1 cellular context compared by ENCODE assay signal in genomic region chr11:69817265-69818236, GRCh38.
A peak's percentile ranks its signal among the peaks of the same experiment; 100 is the strongest.
TF ChIP-seq lines count a peak whose summit lies in the region.

No MANE protein-coding gene starts in this region.

TF ChIP-seq in HEK293, 187 proteins besides CTCF, POLR2A, EP300 and RAD21 (continued from another document):
- TF ChIP-seq, protein P1, sequence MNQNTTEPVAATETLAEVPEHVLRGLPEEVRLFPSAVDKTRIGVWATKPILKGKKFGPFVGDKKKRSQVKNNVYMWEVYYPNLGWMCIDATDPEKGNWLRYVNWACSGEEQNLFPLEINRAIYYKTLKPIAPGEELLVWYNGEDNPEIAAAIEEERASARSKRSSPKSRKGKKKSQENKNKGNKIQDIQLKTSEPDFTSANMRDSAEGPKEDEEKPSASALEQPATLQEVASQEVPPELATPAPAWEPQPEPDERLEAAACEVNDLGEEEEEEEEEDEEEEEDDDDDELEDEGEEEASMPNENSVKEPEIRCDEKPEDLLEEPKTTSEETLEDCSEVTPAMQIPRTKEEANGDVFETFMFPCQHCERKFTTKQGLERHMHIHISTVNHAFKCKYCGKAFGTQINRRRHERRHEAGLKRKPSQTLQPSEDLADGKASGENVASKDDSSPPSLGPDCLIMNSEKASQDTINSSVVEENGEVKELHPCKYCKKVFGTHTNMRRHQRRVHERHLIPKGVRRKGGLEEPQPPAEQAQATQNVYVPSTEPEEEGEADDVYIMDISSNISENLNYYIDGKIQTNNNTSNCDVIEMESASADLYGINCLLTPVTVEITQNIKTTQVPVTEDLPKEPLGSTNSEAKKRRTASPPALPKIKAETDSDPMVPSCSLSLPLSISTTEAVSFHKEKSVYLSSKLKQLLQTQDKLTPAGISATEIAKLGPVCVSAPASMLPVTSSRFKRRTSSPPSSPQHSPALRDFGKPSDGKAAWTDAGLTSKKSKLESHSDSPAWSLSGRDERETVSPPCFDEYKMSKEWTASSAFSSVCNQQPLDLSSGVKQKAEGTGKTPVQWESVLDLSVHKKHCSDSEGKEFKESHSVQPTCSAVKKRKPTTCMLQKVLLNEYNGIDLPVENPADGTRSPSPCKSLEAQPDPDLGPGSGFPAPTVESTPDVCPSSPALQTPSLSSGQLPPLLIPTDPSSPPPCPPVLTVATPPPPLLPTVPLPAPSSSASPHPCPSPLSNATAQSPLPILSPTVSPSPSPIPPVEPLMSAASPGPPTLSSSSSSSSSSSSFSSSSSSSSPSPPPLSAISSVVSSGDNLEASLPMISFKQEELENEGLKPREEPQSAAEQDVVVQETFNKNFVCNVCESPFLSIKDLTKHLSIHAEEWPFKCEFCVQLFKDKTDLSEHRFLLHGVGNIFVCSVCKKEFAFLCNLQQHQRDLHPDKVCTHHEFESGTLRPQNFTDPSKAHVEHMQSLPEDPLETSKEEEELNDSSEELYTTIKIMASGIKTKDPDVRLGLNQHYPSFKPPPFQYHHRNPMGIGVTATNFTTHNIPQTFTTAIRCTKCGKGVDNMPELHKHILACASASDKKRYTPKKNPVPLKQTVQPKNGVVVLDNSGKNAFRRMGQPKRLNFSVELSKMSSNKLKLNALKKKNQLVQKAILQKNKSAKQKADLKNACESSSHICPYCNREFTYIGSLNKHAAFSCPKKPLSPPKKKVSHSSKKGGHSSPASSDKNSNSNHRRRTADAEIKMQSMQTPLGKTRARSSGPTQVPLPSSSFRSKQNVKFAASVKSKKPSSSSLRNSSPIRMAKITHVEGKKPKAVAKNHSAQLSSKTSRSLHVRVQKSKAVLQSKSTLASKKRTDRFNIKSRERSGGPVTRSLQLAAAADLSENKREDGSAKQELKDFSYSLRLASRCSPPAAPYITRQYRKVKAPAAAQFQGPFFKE (tag by site-specific recombination; IDR thresholded peaks at IDR 0.05; ENCODE audit: borderline replicate concordance): no peak
- TF ChIP-seq SETDB1 (IDR thresholded peaks at IDR 0.05; ENCODE audit: insufficient read length, low read length): no peak
- TF ChIP-seq ZNF292 (tag by site-specific recombination; IDR thresholded peaks at IDR 0.05; ENCODE audit: borderline replicate concordance, low read depth): no peak
- TF ChIP-seq EGR2 (tag by site-specific recombination; IDR thresholded peaks at IDR 0.05; ENCODE audit: low read depth): peak; percentile 63
- TF ChIP-seq TCF7L2 (IDR thresholded peaks at IDR 0.05; ENCODE audit: borderline replicate concordance, low read depth, low read length): no peak
- no peak for TF ChIP-seq ZNF558 (tag by site-specific recombination; IDR thresholded peaks at IDR 0.05)
- TF ChIP-seq, protein P2, sequence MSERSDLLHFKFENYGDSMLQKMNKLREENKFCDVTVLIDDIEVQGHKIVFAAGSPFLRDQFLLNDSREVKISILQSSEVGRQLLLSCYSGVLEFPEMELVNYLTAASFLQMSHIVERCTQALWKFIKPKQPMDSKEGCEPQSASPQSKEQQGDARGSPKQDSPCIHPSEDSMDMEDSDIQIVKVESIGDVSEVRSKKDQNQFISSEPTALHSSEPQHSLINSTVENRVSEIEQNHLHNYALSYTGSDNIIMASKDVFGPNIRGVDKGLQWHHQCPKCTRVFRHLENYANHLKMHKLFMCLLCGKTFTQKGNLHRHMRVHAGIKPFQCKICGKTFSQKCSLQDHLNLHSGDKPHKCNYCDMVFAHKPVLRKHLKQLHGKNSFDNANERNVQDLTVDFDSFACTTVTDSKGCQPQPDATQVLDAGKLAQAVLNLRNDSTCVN (tag by site-specific recombination; optimal IDR thresholded peaks at IDR 0.05): peak; percentile 83
- TF ChIP-seq ZNF548 (tag by site-specific recombination; IDR thresholded peaks at IDR 0.05): no peak
- TF ChIP-seq HOXD13 (CRISPR knock-in tag; IDR thresholded peaks at IDR 0.05; ENCODE audit: borderline replicate concordance): no peak
- TF ChIP-seq KLF16 (tag by site-specific recombination; IDR thresholded peaks at IDR 0.05): no peak
- no peak for TF ChIP-seq ZNF571 (tag by site-specific recombination; IDR thresholded peaks at IDR 0.05)
- TF ChIP-seq GLIS2 (tag by site-specific recombination; IDR thresholded peaks at IDR 0.05): peak; percentile 62; the same call in 1 of the 2 replicates
- TF ChIP-seq ZNF654 (tag by site-specific recombination; IDR thresholded peaks at IDR 0.05; ENCODE audit: low read depth): no peak
- TF ChIP-seq ZNF404 (tag by site-specific recombination; IDR thresholded peaks at IDR 0.05): no peak
- TF ChIP-seq, protein P3, sequence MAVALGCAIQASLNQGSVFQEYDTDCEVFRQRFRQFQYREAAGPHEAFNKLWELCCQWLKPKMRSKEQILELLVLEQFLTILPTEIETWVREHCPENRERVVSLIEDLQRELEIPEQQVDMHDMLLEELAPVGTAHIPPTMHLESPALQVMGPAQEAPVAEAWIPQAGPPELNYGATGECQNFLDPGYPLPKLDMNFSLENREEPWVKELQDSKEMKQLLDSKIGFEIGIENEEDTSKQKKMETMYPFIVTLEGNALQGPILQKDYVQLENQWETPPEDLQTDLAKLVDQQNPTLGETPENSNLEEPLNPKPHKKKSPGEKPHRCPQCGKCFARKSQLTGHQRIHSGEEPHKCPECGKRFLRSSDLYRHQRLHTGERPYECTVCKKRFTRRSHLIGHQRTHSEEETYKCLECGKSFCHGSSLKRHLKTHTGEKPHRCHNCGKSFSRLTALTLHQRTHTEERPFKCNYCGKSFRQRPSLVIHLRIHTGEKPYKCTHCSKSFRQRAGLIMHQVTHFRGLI (tag by site-specific recombination; IDR thresholded peaks at IDR 0.05): peak; percentile 93
- TF ChIP-seq, protein P4, sequence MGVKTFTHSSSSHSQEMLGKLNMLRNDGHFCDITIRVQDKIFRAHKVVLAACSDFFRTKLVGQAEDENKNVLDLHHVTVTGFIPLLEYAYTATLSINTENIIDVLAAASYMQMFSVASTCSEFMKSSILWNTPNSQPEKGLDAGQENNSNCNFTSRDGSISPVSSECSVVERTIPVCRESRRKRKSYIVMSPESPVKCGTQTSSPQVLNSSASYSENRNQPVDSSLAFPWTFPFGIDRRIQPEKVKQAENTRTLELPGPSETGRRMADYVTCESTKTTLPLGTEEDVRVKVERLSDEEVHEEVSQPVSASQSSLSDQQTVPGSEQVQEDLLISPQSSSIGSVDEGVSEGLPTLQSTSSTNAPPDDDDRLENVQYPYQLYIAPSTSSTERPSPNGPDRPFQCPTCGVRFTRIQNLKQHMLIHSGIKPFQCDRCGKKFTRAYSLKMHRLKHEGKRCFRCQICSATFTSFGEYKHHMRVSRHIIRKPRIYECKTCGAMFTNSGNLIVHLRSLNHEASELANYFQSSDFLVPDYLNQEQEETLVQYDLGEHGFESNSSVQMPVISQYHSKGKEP (tag by site-specific recombination; IDR thresholded peaks at IDR 0.05): no peak
